In genomic region chr2:233832869-233833812, GRCh38 we compare ENCODE assay signal across 9 cellular contexts. TPM values are rescaled to one million over a fixed set of nuclear protein-coding genes. Genes with fewer than 3 reads are reported as not detected.
DNase-seq lines count a peak whose midpoint lies in the region; ATAC-seq, FAIRE-seq and TF ChIP-seq lines count a peak whose summit lies in the region.
"Had no signal": no experiment of that assay in that cellular context is flagged by ENCODE, and none has a peak within 500 bp of the region (broad histone marks: within the 10 kb centered on the region; RNA-seq: fewer than 3 reads in every experiment).

No MANE protein-coding gene starts in this region.

- H3K36me3 ChIP-seq in keratinocyte (ENCODE audit: control insufficient read depth in 2 of 2, extremely low read depth in 1 of 2, insufficient read depth in 2 of 2, low read length in 2 of 2) = peaks cover 0 to 21% of the 10 kb centered on the region in 2 experiments

- no peaks in the 10 kb centered on the region for H3K27me3 Mint-ChIP-seq in Calu3 (ENCODE audit: unreplicated experiment)
- H3K27me3 Mint-ChIP-seq: stimulated activated naive CD8-positive, alpha-beta T cell treated with anti-CD3 and anti-CD28 coated beads, Interleukin-15, Interleukin-2, amounts not matched to agents 100 ng/mL and 50 ng/mL, for 24 hours had no signal

- H3K27me3 ChIP-seq in keratinocyte (ENCODE audit: control insufficient read depth, extremely low read depth, insufficient read depth, low read length) = no peaks in the 10 kb centered on the region

- H3K4me2 ChIP-seq in keratinocyte (ENCODE audit: control insufficient read depth, extremely low read depth, insufficient read depth, low read depth, low read length) = no peak overlapping the region

- no peaks in the 10 kb centered on the region for H4K20me1 ChIP-seq in keratinocyte (ENCODE audit: control insufficient read depth, extremely low read depth, insufficient read depth, low read length)

- TF ChIP-seq CTCF in Calu3 (IDR thresholded peaks at IDR 0.05; ENCODE audit: unreplicated experiment) (peak; percentile 66), keratinocyte (optimal IDR thresholded peaks at IDR 0.05 in 1 of 3, IDR thresholded peaks at IDR 0.05 in 1 of 3, conservative IDR thresholded peaks at IDR 0.05 in 1 of 3; ENCODE audit: extremely low read depth in 1 of 3, insufficient read depth in 2 of 3, low read length in 3 of 3) (peak; percentile 47 to 80 (median 63))

- TSS peak; percentile 17 for BruUV-seq in Calu3 (replicated peaks; lab: Mats Ljungman, UMichigan)

- H3K4me3 ChIP-seq in keratinocyte (ENCODE audit: control insufficient read depth in 2 of 3, extremely low read depth in 1 of 3, insufficient read depth in 2 of 3, low read depth in 1 of 3, low read length in 3 of 3) = no peak overlapping the region

- peaks cover 12% of the 10 kb centered on the region for H3K4me1 ChIP-seq in keratinocyte (ENCODE audit: control insufficient read depth, extremely low read depth, insufficient read depth, low read length)

- peaks cover 16% of the 10 kb centered on the region for H3K4me1 Mint-ChIP-seq in Calu3 (ENCODE audit: low read depth, unreplicated experiment)

- no peak overlapping the region for H3K27ac Mint-ChIP-seq in Calu3 (ENCODE audit: unreplicated experiment)
- H3K27ac Mint-ChIP-seq: stimulated activated naive CD8-positive, alpha-beta T cell treated with anti-CD3 and anti-CD28 coated beads, Interleukin-15, Interleukin-2, amounts not matched to agents 100 ng/mL and 50 ng/mL, for 24 hours had no signal

- DNase-seq in Calu3 (peak; percentile 69), HT1080 (ENCODE audit: low read depth) (peak; percentile 53), SW480 (ENCODE audit: low spot score) (peak; percentile 86), keratinocyte (ENCODE audit: low read depth, low spot score) (no peak)

- intact Hi-C loops in Calu3 (cut with micrococcal nuclease; ENCODE audit: unreplicated experiment) = loop anchor here (5.0 to 10.0 kb wide), 5 partner anchors 128 to 431 kb away; partner anchors contain the start of gene USP40

- peaks cover 10% of the 10 kb centered on the region for H3K79me2 ChIP-seq in keratinocyte (ENCODE audit: control insufficient read depth, insufficient read depth, low read length)

- no peak overlapping the region for H3K9ac ChIP-seq in keratinocyte (ENCODE audit: control insufficient read depth, extremely low read depth, insufficient read depth, low read length)

- H3K9me3 Mint-ChIP-seq in Calu3 (ENCODE audit: low read depth, unreplicated experiment) = no peaks in the 10 kb centered on the region
- H3K9me3 Mint-ChIP-seq: stimulated activated naive CD8-positive, alpha-beta T cell treated with anti-CD3 and anti-CD28 coated beads, Interleukin-15, Interleukin-2, amounts not matched to agents 100 ng/mL and 50 ng/mL, for 24 hours had no signal

- dilution Hi-C loops in keratinocyte (cut with MboI; ENCODE audit: extremely low pct_ligation_motif_present, low sequenced_read_pairs) = no loop called here

- no peak overlapping the region for H3K4me3 Mint-ChIP-seq in Calu3 (ENCODE audit: low read depth, unreplicated experiment)
- H3K4me3 Mint-ChIP-seq: stimulated activated naive CD8-positive, alpha-beta T cell treated with anti-CD3 and anti-CD28 coated beads, Interleukin-15, Interleukin-2, amounts not matched to agents 100 ng/mL and 50 ng/mL, for 24 hours had no signal

- H3K9me3 ChIP-seq in keratinocyte (ENCODE audit: control insufficient read depth, low read depth, low read length) = no peaks in the 10 kb centered on the region

- H3K36me3 Mint-ChIP-seq in Calu3 (ENCODE audit: insufficient read depth, unreplicated experiment) = peaks cover 40% of the 10 kb centered on the region

- ATAC-seq in HG03442 (IDR thresholded peaks at IDR 0.05; ENCODE audit: unreplicated experiment) (no peak), GM19463 (IDR thresholded peaks at IDR 0.05; ENCODE audit: unreplicated experiment) (no peak), GM21825 (IDR thresholded peaks at IDR 0.05; ENCODE audit: unreplicated experiment) (no peak), GM21576 (IDR thresholded peaks at IDR 0.05; ENCODE audit: unreplicated experiment) (no peak)

- FAIRE-seq in keratinocyte (lab: Jason Lieb, UNC) = peak; percentile 78

- no peak overlapping the region for H3K27ac ChIP-seq in keratinocyte (ENCODE audit: control insufficient read depth, insufficient read depth, low read length)

- H2AFZ ChIP-seq in keratinocyte (ENCODE audit: control insufficient read depth, low read length) = no peak overlapping the region

- CTCF ChIA-PET in Calu3 (lab: Charles Lee) = interaction anchor here (0.6 to 1.5 kb wide), 9 partner anchors 9 to 485 kb away, joined by 3 to 8 read pairs (median 4); no protein-coding TSS in a partner anchor

- no peaks in the 10 kb centered on the region for H3K9me1 ChIP-seq in keratinocyte (ENCODE audit: control insufficient read depth, extremely low read depth, insufficient read depth, low read length)

RNA-seq across cellular contexts. Expression of gene HJURP, which starts 21.2 kb away (rescaled TPM):
- total RNA-seq in Calu3 (2022) = 58.5 and 71.0 TPM in 2 replicates
- total RNA-seq in HT1080 (2014; rRNA removed; shearing (Covaris generic)) = 89.0 and 101 TPM in 2 replicates
- polyA plus RNA-seq in HT1080 (2015; cell fraction: cytosol; rRNA removed) = 63.6 and 70.3 TPM in 2 replicates
- polyA plus RNA-seq in HT1080 (2015; cell fraction: nucleus; rRNA removed) = 220 and 252 TPM in 2 replicates
- 4.9 to 20.2 TPM (median 14.6 TPM) in 3 replicates for polyA plus RNA-seq in keratinocyte
- polyA plus RNA-seq in keratinocyte (2011; ENCODE audit: low read depth) = not detected
- polyA plus RNA-seq in keratinocyte (2011; cell fraction: cytosol; rRNA removed) = 3.1 and 4.6 TPM in 2 replicates
- polyA plus RNA-seq in keratinocyte (2011; cell fraction: nucleus; rRNA removed) = 8.8 and 11.1 TPM in 2 replicates
- polyA plus RNA-seq in keratinocyte (2012; ENCODE audit: low replicate concordance) = 10.4 TPM in 1 of 2 replicates, not detected in the other
- 8.0 to 40.6 TPM (median 18.4 TPM) in 3 replicates for polyA minus RNA-seq in keratinocyte
- polyA minus RNA-seq in keratinocyte (2011; cell fraction: cytosol; rRNA and poly(A)+ RNA removed) = 3.1 TPM
- 1.5 and 5.7 TPM in 2 replicates for polyA minus RNA-seq in keratinocyte (2011; cell fraction: nucleus; rRNA and poly(A)+ RNA removed)

RNA-seq across cellular contexts. Expression of gene MROH2A, which starts 55.0 kb away (rescaled TPM):
- total RNA-seq in Calu3 (2022) = 0.33 and 0.76 TPM in 2 replicates
- total RNA-seq in HT1080 (2014; rRNA removed; shearing (Covaris generic)) = not detected in 2 replicates
- polyA plus RNA-seq in HT1080 (2015; cell fraction: cytosol; rRNA removed) = not detected in 2 replicates
- 0.16 and 0.53 TPM in 2 replicates for polyA plus RNA-seq in HT1080 (2015; cell fraction: nucleus; rRNA removed)
- polyA plus RNA-seq in keratinocyte = 0.17 to 0.37 TPM (median 0.33 TPM) in 3 replicates
- not detected for polyA plus RNA-seq in keratinocyte (2011; ENCODE audit: low read depth)
- polyA plus RNA-seq in keratinocyte (2011; cell fraction: cytosol; rRNA removed) = 0.08 and 0.09 TPM in 2 replicates
- 0.19 TPM in 1 of 2 replicates, not detected in the other for polyA plus RNA-seq in keratinocyte (2011; cell fraction: nucleus; rRNA removed)
- polyA plus RNA-seq in keratinocyte (2012; ENCODE audit: low replicate concordance) = 0.13 TPM in 1 of 2 replicates, not detected in the other
- 0.19 TPM in 1 of 3 replicates, not detected in the others for polyA minus RNA-seq in keratinocyte
- polyA minus RNA-seq in keratinocyte (2011; cell fraction: cytosol; rRNA and poly(A)+ RNA removed) = not detected
- 1.2 TPM in 1 of 2 replicates, not detected in the other for polyA minus RNA-seq in keratinocyte (2011; cell fraction: nucleus; rRNA and poly(A)+ RNA removed)
